10 cellular contexts compared by ENCODE assay signal in the genomic region with DNA sequence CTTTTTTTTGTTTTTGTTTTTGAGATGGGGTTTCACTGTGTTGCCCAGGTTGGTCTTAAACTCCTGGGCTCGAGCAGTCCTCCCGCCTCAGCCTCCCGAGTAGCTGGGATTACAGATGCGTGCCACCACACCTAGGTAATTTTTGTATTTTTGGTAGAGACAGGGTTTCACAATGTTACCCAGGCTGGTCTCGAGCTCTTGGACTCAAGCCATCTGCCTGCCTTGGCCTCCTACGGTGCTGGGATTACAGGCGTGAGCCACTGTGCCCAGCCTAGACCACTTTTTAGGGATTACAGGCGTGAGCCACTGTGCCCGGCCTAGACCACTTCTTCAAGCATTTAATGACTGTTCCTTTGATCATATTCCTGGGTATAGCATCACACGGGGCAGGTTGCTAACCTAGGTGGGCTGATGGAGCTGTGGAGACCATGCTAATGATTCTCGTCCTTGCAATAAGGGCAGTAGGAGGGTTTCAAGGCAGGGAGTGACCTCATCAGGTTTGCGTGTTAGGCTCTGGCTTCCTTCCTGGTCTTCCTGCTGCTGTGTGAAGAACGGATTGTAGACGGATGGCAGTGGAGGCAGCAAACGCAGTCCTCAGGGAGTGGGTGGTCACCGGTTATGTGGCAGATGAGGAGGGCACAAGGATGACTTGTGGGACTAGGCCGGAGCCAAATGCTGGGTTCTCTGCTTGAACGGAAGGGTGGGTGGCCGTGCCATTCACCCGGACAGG. TPM values are rescaled to one million over a fixed set of nuclear protein-coding genes. Genes with fewer than 3 reads are reported as not detected.
A peak's percentile ranks its signal among the peaks of the same experiment; 100 is the strongest.
DNase-seq lines count a peak whose midpoint lies in the region; ATAC-seq and TF ChIP-seq lines count a peak whose summit lies in the region.
"Had no signal": no experiment of that assay in that cellular context is flagged by ENCODE, and none has a peak within 500 bp of the region (broad histone marks: within the 10 kb centered on the region; RNA-seq: fewer than 3 reads in every experiment).

No MANE protein-coding gene starts in this region.

- POLR2A ChIA-PET in IMR-90 (lab: Charles Lee; ENCODE audit: unreplicated experiment), result interaction anchor here (0.5 kb wide), 1 partner anchor 188 kb away, joined by 5 read pairs; no protein-coding TSS in a partner anchor

- no peak overlapping the region for H4K5ac ChIP-seq in IMR-90 (ENCODE audit: low read depth, low read length)

- intact Hi-C loops in IMR-90 (cut with micrococcal nuclease), result no loop called here
- intact Hi-C loops in psoas muscle (cut with DNase I), result no loop called here

- H4K8ac ChIP-seq in IMR-90 (ENCODE audit: low read depth in 2 of 2, low read length in 2 of 2), result no peak overlapping the region

- peaks cover 77% of the 10 kb centered on the region for H3K79me2 ChIP-seq in fibroblast of lung (ENCODE audit: control insufficient read depth, insufficient read depth, low read length)

- no peak overlapping the region for H2BK5ac ChIP-seq in IMR-90 (ENCODE audit: low read depth, low read length, poor library complexity, severe bottlenecking)

- H3K9me1 ChIP-seq in IMR-90 (ENCODE audit: insufficient read depth, low read length), result peaks cover 23% of the 10 kb centered on the region

- H3K27me3 ChIP-seq in IMR-90 (ENCODE audit: control insufficient read depth, insufficient read depth, low read length) (no peaks in the 10 kb centered on the region), fibroblast of lung (ENCODE audit: control insufficient read depth, insufficient read depth, low read length) (no peaks in the 10 kb centered on the region), psoas muscle (ENCODE audit: insufficient read depth in 3 of 3, low read length in 2 of 3) (no peaks in the 10 kb centered on the region)

- 89% methylated on average over 8 of the region's 20 CpGs; no CpG with 5 or more reads in 1 of the 2 experiments for WGBS in IMR-90 (ENCODE audit: extremely low coverage in 2 of 2, insufficient read length in 1 of 2), 2 experiments
- 41 to 58% (median 41%) methylated on average over 20 of the region's 20 CpGs for WGBS in psoas muscle, 3 donors

- H2BK15ac ChIP-seq in IMR-90 (ENCODE audit: low read depth, low read length), result no peak overlapping the region

- no peak for TF ChIP-seq RAD21 in IMR-90 (IDR thresholded peaks at IDR 0.05; ENCODE audit: low read length)

- no peak overlapping the region for H3K9ac ChIP-seq in IMR-90 (ENCODE audit: low read depth, low read length)
- H3K9ac ChIP-seq in fibroblast of lung (ENCODE audit: insufficient read depth, low read length), result no peak overlapping the region

- H2AFZ ChIP-seq in IMR-90 (replicated peaks; ENCODE audit: low read length, poor library complexity), result no peak overlapping the region
- no peak overlapping the region for H2AFZ ChIP-seq in fibroblast of lung (ENCODE audit: low read length)

- H3K79me1 ChIP-seq in IMR-90 (ENCODE audit: low read depth in 1 of 2, low read length in 2 of 2), result peaks cover 20 to 65% of the 10 kb centered on the region in 2 experiments

- ATAC-seq in IMR-90 (ENCODE audit: low read depth), result no peak
- ATAC-seq in psoas muscle, result peak; percentile 37 to 63 (median 60)
- ATAC-seq in GM18909 (IDR thresholded peaks at IDR 0.05; ENCODE audit: poor library complexity, unreplicated experiment), result no peak
- ATAC-seq in HG02870 (IDR thresholded peaks at IDR 0.05; ENCODE audit: unreplicated experiment), result no peak
- ATAC-seq: activated CD4-positive, CD25-positive, alpha-beta regulatory T cell treated with anti-CD3 and anti-CD28 coated beads, Interleukin-2, amount 50 U/mL, for 24 hours had no signal

- H3K4me1 ChIP-seq in IMR-90 (ENCODE audit: control insufficient read depth, insufficient read depth, low read length) (peaks cover 8% of the 10 kb centered on the region), fibroblast of lung (ENCODE audit: control insufficient read depth, extremely low read depth, insufficient read depth, low read length) (peaks cover 16% of the 10 kb centered on the region), psoas muscle (peaks cover 30% of the 10 kb centered on the region)

- H3K27ac ChIP-seq in IMR-90 (ENCODE audit: insufficient read depth, low read length), result no peak overlapping the region
- peak overlapping the region; percentile 31 for H3K27ac ChIP-seq in fibroblast of lung (ENCODE audit: insufficient read depth, low read length)
- H3K27ac ChIP-seq in psoas muscle, result peak overlapping the region; percentile 24

- H3K9me3 ChIP-seq in IMR-90 (ENCODE audit: control insufficient read depth, insufficient read depth, low read length) (no peaks in the 10 kb centered on the region), fibroblast of lung (ENCODE audit: control insufficient read depth, insufficient read depth, low read depth, low read length) (no peaks in the 10 kb centered on the region), psoas muscle (no peaks in the 10 kb centered on the region)

- H3K18ac ChIP-seq in IMR-90 (ENCODE audit: low read depth, low read length), result no peak overlapping the region

- TF ChIP-seq CTCF in IMR-90 (conservative IDR thresholded peaks at IDR 0.05; ENCODE audit: low read depth, low read length) (no peak), fibroblast of lung (conservative IDR thresholded peaks at IDR 0.05 in 1 of 2, IDR thresholded peaks at IDR 0.05 in 1 of 2; ENCODE audit: low read depth in 1 of 2, low read length in 2 of 2) (no peak), psoas muscle (IDR thresholded peaks at IDR 0.05) (no peak)

- no peak overlapping the region for H3K56ac ChIP-seq in IMR-90 (ENCODE audit: extremely low read depth, insufficient read depth, low read length)

- no peak overlapping the region for H3K23ac ChIP-seq in IMR-90 (ENCODE audit: low read depth, low read length)

- dilution Hi-C loops in IMR-90 (cut with HindIII; ENCODE audit: low sequenced_read_pairs, unreplicated experiment), result no loop called here

- in situ Hi-C loops in IMR-90 (cut with MboI; ENCODE audit: low sequenced_read_pairs), result no loop called here

- H2AK5ac ChIP-seq in IMR-90 (ENCODE audit: low read depth, low read length), result no peak overlapping the region

- DNase-seq in IMR-90 (peak; percentile 30), fibroblast of lung (ENCODE audit: low read depth in 2 of 2) (peak in 1 of 2 donors; percentile 15), psoas muscle (no peak), midbrain (lab: John Stamatoyannopoulos, UW) (no peak)
- DNase-seq: activated naive CD4-positive, alpha-beta T cell; NCI-H1694 treated with DMSO at 0.1 percent for 48 hours had no signal

- no peak for TF ChIP-seq POLR2A in IMR-90 (IDR thresholded peaks at IDR 0.05; ENCODE audit: low read depth, low read length)

- no peak overlapping the region for H2AK9ac ChIP-seq in IMR-90 (replicated peaks; ENCODE audit: low read depth, low read length, poor library complexity)

- H3K4me3 ChIP-seq in IMR-90 (ENCODE audit: insufficient read depth, low read depth, low read length) (no peak overlapping the region), fibroblast of lung (replicated peaks in 1 of 4; ENCODE audit: control extremely low read depth in 1 of 4, insufficient read depth in 1 of 4, low read depth in 3 of 4, low read length in 4 of 4) (no peak overlapping the region), psoas muscle (no peak overlapping the region)
- H3K4me3 ChIP-seq: skin epidermis had no signal

- CTCF ChIA-PET in IMR-90 (lab: Yijun Ruan, JAX), result no interaction called here

- no peak overlapping the region for H3K14ac ChIP-seq in IMR-90 (replicated peaks; ENCODE audit: low read depth, low read length)

- H3K36me3 ChIP-seq in IMR-90 (ENCODE audit: control insufficient read depth, insufficient read depth, low read length) (no peaks in the 10 kb centered on the region), fibroblast of lung (ENCODE audit: control insufficient read depth, insufficient read depth, low read length) (no peaks in the 10 kb centered on the region), psoas muscle (ENCODE audit: insufficient read depth in 1 of 2, low read depth in 1 of 2) (no peaks in the 10 kb centered on the region)

- no peak overlapping the region for H3K4ac ChIP-seq in IMR-90 (ENCODE audit: low read depth, low read length)

- peaks cover 68% of the 10 kb centered on the region for H4K20me1 ChIP-seq in IMR-90 (ENCODE audit: insufficient read depth, low read length)
- H4K20me1 ChIP-seq in fibroblast of lung (ENCODE audit: control insufficient read depth, extremely low read depth, insufficient read depth, low read length), result no peaks in the 10 kb centered on the region

- no TSS peak for BruUV-seq in IMR-90 (replicated peaks; lab: Mats Ljungman, UMichigan)

- no peak overlapping the region for H3K4me2 ChIP-seq in IMR-90 (ENCODE audit: low read depth, low read length)
- H3K4me2 ChIP-seq in fibroblast of lung (ENCODE audit: extremely low read depth, insufficient read depth, low read length), result no peak overlapping the region

- H4K91ac ChIP-seq in IMR-90 (ENCODE audit: insufficient read depth, low read depth, low read length), result no peak overlapping the region

- no peak overlapping the region for H2BK120ac ChIP-seq in IMR-90 (ENCODE audit: low read depth, low read length)

- no peak overlapping the region for H2BK20ac ChIP-seq in IMR-90 (ENCODE audit: low read depth, low read length)

RNA-seq across cellular contexts. Expression of a gene that starts 13.8 kb away (rescaled TPM):
- 32.8 and 36.1 TPM in 2 replicates for total RNA-seq in IMR-90 (2012; rRNA removed)
- 35.1 and 39.0 TPM in 2 replicates for polyA plus RNA-seq in IMR-90 (2012; rRNA removed)
- 30.8 and 36.6 TPM in 2 replicates for polyA plus RNA-seq in IMR-90 (2012; cell fraction: cytosol; rRNA removed)
- 109 and 195 TPM in 2 replicates for polyA plus RNA-seq in IMR-90 (2012; cell fraction: nucleus; rRNA removed; ENCODE audit: low replicate concordance)
- 34.4 and 48.6 TPM in 2 replicates for total RNA-seq in fibroblast of lung
- 22.4 and 26.3 TPM in 2 replicates for polyA plus RNA-seq in fibroblast of lung
- 24.6 and 29.6 TPM in 2 replicates for polyA plus RNA-seq in fibroblast of lung (2012)
- 35.6 and 49.3 TPM in 2 replicates for polyA minus RNA-seq in fibroblast of lung (ENCODE audit: low replicate concordance)
- total RNA-seq in psoas muscle, result 10 to 100 TPM; 29.2 to 49.6 (median 38.5) TPM
- polyA plus RNA-seq in psoas muscle, result 10 to 100 TPM; 29.0 to 31.2 (median 29.6) TPM

RNA-seq across cellular contexts. Expression of a gene that starts 27.1 kb away (rescaled TPM):
- total RNA-seq in IMR-90 (2012; rRNA removed) (7.7 and 7.8 TPM in 2 replicates), fibroblast of lung (11.0 and 17.2 TPM in 2 replicates), psoas muscle (10 to 100 TPM in 3 of 4 donors, 1 to 10 TPM in 1; 6.9 to 17.6 (median 14.6) TPM)
- polyA plus RNA-seq in IMR-90 (2012; rRNA removed) (37.8 and 41.4 TPM in 2 replicates), fibroblast of lung (8.3 and 11.8 TPM in 2 replicates), psoas muscle (10 to 100 TPM; 12.6 to 18.9 (median 14.2) TPM)
- polyA plus RNA-seq in IMR-90 (2012; cell fraction: cytosol; rRNA removed), result 19.6 and 40.1 TPM in 2 replicates
- polyA plus RNA-seq in IMR-90 (2012; cell fraction: nucleus; rRNA removed; ENCODE audit: low replicate concordance), result 177 and 484 TPM in 2 replicates
- polyA plus RNA-seq in fibroblast of lung (2012), result 8.0 and 14.2 TPM in 2 replicates
- polyA minus RNA-seq in fibroblast of lung (ENCODE audit: low replicate concordance), result 27.8 and 28.5 TPM in 2 replicates

RNA-seq across cellular contexts. Expression of a gene that starts 42.3 kb away (rescaled TPM):
- 14.3 and 16.4 TPM in 2 replicates for total RNA-seq in IMR-90 (2012; rRNA removed)
- polyA plus RNA-seq in IMR-90 (2012; rRNA removed), result 21.4 and 23.1 TPM in 2 replicates
- polyA plus RNA-seq in IMR-90 (2012; cell fraction: cytosol; rRNA removed), result 24.4 and 24.7 TPM in 2 replicates
- 41.1 and 61.6 TPM in 2 replicates for polyA plus RNA-seq in IMR-90 (2012; cell fraction: nucleus; rRNA removed; ENCODE audit: low replicate concordance)
- 11.2 and 14.1 TPM in 2 replicates for total RNA-seq in fibroblast of lung
- 12.7 and 20.4 TPM in 2 replicates for polyA plus RNA-seq in fibroblast of lung
- polyA plus RNA-seq in fibroblast of lung (2012), result 16.5 and 24.8 TPM in 2 replicates
- polyA minus RNA-seq in fibroblast of lung (ENCODE audit: low replicate concordance), result 4.9 and 6.2 TPM in 2 replicates
- total RNA-seq in psoas muscle, result 10 to 100 TPM; 11.7 to 21.2 (median 13.3) TPM
- 10 to 100 TPM; 15.2 to 27.2 (median 16.5) TPM for polyA plus RNA-seq in psoas muscle

RNA-seq across cellular contexts. Expression of a gene that starts 53.9 kb away (rescaled TPM):
- total RNA-seq in IMR-90 (2012; rRNA removed), result 12.2 and 12.5 TPM in 2 replicates
- polyA plus RNA-seq in IMR-90 (2012; rRNA removed), result 33.0 and 33.7 TPM in 2 replicates
- 20.7 and 23.8 TPM in 2 replicates for polyA plus RNA-seq in IMR-90 (2012; cell fraction: cytosol; rRNA removed)
- 144 and 149 TPM in 2 replicates for polyA plus RNA-seq in IMR-90 (2012; cell fraction: nucleus; rRNA removed; ENCODE audit: low replicate concordance)
- total RNA-seq in fibroblast of lung, result 17.2 and 20.6 TPM in 2 replicates
- 15.7 and 17.0 TPM in 2 replicates for polyA plus RNA-seq in fibroblast of lung
- 11.4 and 16.2 TPM in 2 replicates for polyA plus RNA-seq in fibroblast of lung (2012)
- polyA minus RNA-seq in fibroblast of lung (ENCODE audit: low replicate concordance), result 16.1 and 20.5 TPM in 2 replicates
- 10 to 100 TPM in 3 of 4 donors, 1 to 10 TPM in 1; 9.1 to 17.8 (median 11.0) TPM for total RNA-seq in psoas muscle
- polyA plus RNA-seq in psoas muscle, result 10 to 100 TPM; 14.1 to 16.8 (median 15.3) TPM

Comparison
In these comparisons a context has a peak if more than half of its experiments do, and no peak if none do; other contexts are left out.
1. ATAC-seq: peak in psoas muscle (4 of 4); none in IMR-90 (single experiment), GM18909 (single experiment) and HG02870 (single experiment).